Comparison of ENCODE assay signal across 14 cellular contexts in genomic region chr3:188345223-188345622, GRCh38.
A peak's percentile ranks its signal among the peaks of the same experiment; 100 is the strongest.
DNase-seq lines count a peak whose midpoint lies in the region; TF ChIP-seq lines count a peak whose summit lies in the region.
"Had no signal": no experiment of that assay in that cellular context is flagged by ENCODE, and none has a peak within 500 bp of the region (broad histone marks: within the 10 kb centered on the region; RNA-seq: fewer than 3 reads in every experiment).

No MANE protein-coding gene starts in this region.

- intact Hi-C loops in A673 (cut with micrococcal nuclease; ENCODE audit: unreplicated experiment): no loop called here
- intact Hi-C loops in posterior cingulate gyrus (cut with DNase I): no loop called here

- H3K27ac ChIP-seq in A673 (ENCODE audit: low read depth, low read length, poor library complexity, severe bottlenecking) (peak overlapping the region; percentile 32), muscle layer of duodenum (ENCODE audit: low read length) (peak overlapping the region; percentile 70)

- peak overlapping the region; percentile 7 for H3K4me3 ChIP-seq in A673 (ENCODE audit: low read depth, low read length, poor library complexity, severe bottlenecking)
- no peak overlapping the region for H3K4me3 ChIP-seq in epithelial cell of proximal tubule (ENCODE audit: low read depth, low read length)
- H3K4me3 ChIP-seq in muscle layer of duodenum (ENCODE audit: low read depth in 1 of 2, low read length in 2 of 2): peak overlapping the region in 1 of 2 donors; percentile 25
- H3K4me3 ChIP-seq: thoracic aorta had no signal

- DNase-seq in A673 (ENCODE audit: low spot score): peak; percentile 68
- DNase-seq in M059J (ENCODE audit: low read depth): peak; percentile 78
- DNase-seq in epithelial cell of proximal tubule (ENCODE audit: low read depth): peak; percentile 83
- DNase-seq in posterior cingulate gyrus: no peak
- no peak for DNase-seq in NCI-H1048 (lab: John Stamatoyannopoulos, UW)
- no peak for DNase-seq in NCI-H1436 (lab: John Stamatoyannopoulos, UW)
- DNase-seq in KBM-7: no peak
- DNase-seq: activated T-cell treated with anti-CD3 and anti-CD28 coated beads, Interleukin-2, amount 50 U/mL, for 48 hours; aorta; DMS79; left colon; NCI-H446 had no signal

- H3K36me3 ChIP-seq in A673 (ENCODE audit: insufficient read depth, low read length, poor library complexity, severe bottlenecking): no peaks in the 10 kb centered on the region
- H3K36me3 ChIP-seq in muscle layer of duodenum (ENCODE audit: control insufficient read depth in 1 of 2, insufficient read depth in 2 of 2, low read length in 2 of 2): no peaks in the 10 kb centered on the region
- H3K36me3 ChIP-seq: thoracic aorta had no signal

- POLR2A ChIA-PET in A673 (lab: Charles Lee; ENCODE audit: low non-redundant PET): interaction anchor here (0.5 kb wide), 1 partner anchor 600 kb away, joined by 4 read pairs; the partner anchor contains the start of gene BCL6

- BruUV-seq in A673 (replicated peaks; lab: Mats Ljungman, UMichigan): no TSS peak

- no peaks in the 10 kb centered on the region for H3K9me3 ChIP-seq in A673 (ENCODE audit: low read depth, low read length, poor library complexity, severe bottlenecking)
- H3K9me3 ChIP-seq in muscle layer of duodenum (ENCODE audit: control insufficient read depth in 1 of 2, low read length in 2 of 2): no peaks in the 10 kb centered on the region
- H3K9me3 ChIP-seq: thoracic aorta had no signal

- no peaks in the 10 kb centered on the region for H3K27me3 ChIP-seq in A673 (replicated peaks; ENCODE audit: insufficient read depth, low read depth, low read length, poor library complexity)
- no peaks in the 10 kb centered on the region for H3K27me3 ChIP-seq in muscle layer of duodenum (ENCODE audit: low read depth, low read length)

- in situ Hi-C loops in KBM-7 (cut with MboI; ENCODE audit: low pct_unique_long_range_greater_than_20kb, low sequenced_read_pairs): no loop called here

- H3K4me1 ChIP-seq in A673 (ENCODE audit: insufficient read depth, low read length, poor library complexity, severe bottlenecking): peaks cover 29% of the 10 kb centered on the region
- H3K4me1 ChIP-seq in muscle layer of duodenum (ENCODE audit: control insufficient read depth in 1 of 2, insufficient read depth in 2 of 2, low read length in 2 of 2): peaks cover 17 to 21% of the 10 kb centered on the region in 2 donors

- CTCF ChIA-PET in A673 (lab: Charles Lee): no interaction called here

- TF ChIP-seq CTCF in A673 (conservative IDR thresholded peaks at IDR 0.05; ENCODE audit: low read depth, low read length) (no peak), epithelial cell of proximal tubule (conservative IDR thresholded peaks at IDR 0.05; ENCODE audit: low read depth, low read length) (no peak)

Comparison
In these comparisons a context has a peak if more than half of its experiments do, and no peak if none do; other contexts are left out.
1. DNase-seq: peak in A673 (single experiment), M059J (single experiment) and epithelial cell of proximal tubule (single experiment); none in posterior cingulate gyrus (0 of 10), NCI-H1048 (single experiment), NCI-H1436 (single experiment) and KBM-7 (single experiment).